In the genomic region with DNA sequence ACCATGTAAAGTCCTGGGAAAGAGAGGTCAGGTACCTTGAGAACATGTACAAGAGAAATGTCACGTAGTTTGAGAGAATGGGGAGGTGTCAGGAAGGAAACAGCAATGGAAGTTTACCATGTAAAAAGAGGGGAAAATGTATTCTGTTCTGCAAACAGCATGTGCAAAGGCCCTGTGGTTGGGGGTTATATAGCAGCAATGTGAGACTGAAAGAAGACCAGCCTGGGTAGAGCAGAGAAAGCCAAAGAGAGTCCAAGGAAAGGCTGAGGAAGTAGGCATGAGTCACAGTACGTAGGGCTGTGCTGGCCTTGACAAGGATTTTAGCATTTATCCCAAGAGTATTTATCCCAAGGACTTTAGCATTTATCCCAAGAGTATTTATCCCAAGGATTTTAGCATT, we compare ENCODE assay signal across 27 cellular contexts.
"Had no signal": no experiment of that assay in that cellular context is flagged by ENCODE, and none has a peak within 500 bp of the region (broad histone marks: within the 10 kb centered on the region; RNA-seq: fewer than 3 reads in every experiment).

No MANE protein-coding gene starts in this region.

- H3K36me3 ChIP-seq: gastroesophageal sphincter, heart left ventricle, prostate gland, right atrium auricular region, suprapubic skin, transverse colon, vagina had no signal

- H3K9me3 ChIP-seq: gastroesophageal sphincter, prostate gland, right atrium auricular region, spleen, suprapubic skin, transverse colon, vagina had no signal

- H3K9me3 Mint-ChIP-seq: dendritic cell treated with granulocyte-macrophage colony-stimulating factor and Interleukin-4, amounts not matched to agents 40 ng/mL and 50 ng/mL, for 4 days; stimulated activated naive CD8-positive, alpha-beta T cell treated with anti-CD3 and anti-CD28 coated beads, Interleukin-15, amount 100 ng/mL, for 72 hours had no signal

- H2AFZ ChIP-seq: hepatocyte had no signal

- H3K4me3 ChIP-seq: gastroesophageal sphincter, heart left ventricle, hepatocyte, lung, prostate gland, right atrium auricular region, skin epidermis, spleen, suprapubic skin, transverse colon, vagina had no signal

- H3K27ac Mint-ChIP-seq: dendritic cell treated with granulocyte-macrophage colony-stimulating factor and Interleukin-4, amounts not matched to agents 40 ng/mL and 50 ng/mL, for 4 days; endodermal cell; nephron progenitor cell had no signal

- H3K27me3 Mint-ChIP-seq: dendritic cell treated with granulocyte-macrophage colony-stimulating factor and Interleukin-4, amounts not matched to agents 40 ng/mL and 50 ng/mL, for 4 days; naive thymus-derived CD8-positive, alpha-beta T cell; stimulated activated naive CD8-positive, alpha-beta T cell treated with anti-CD3 and anti-CD28 coated beads, Interleukin-15, amount 100 ng/mL, for 72 hours had no signal

- H3K4me2 ChIP-seq: hepatocyte had no signal

- FAIRE-seq: colon, kidney had no signal

- H3K4me1 Mint-ChIP-seq: nephron progenitor cell; stimulated activated naive CD8-positive, alpha-beta T cell treated with anti-CD3 and anti-CD28 coated beads, Interleukin-15, amount 100 ng/mL, for 72 hours had no signal

- H3K27me3 ChIP-seq: gastroesophageal sphincter, heart left ventricle, right atrium auricular region, spleen, suprapubic skin, transverse colon, vagina had no signal

- H3K27ac ChIP-seq: epithelial cell of prostate, gastroesophageal sphincter, heart left ventricle, hepatocyte, prostate gland, right atrium auricular region, skin epidermis, spleen, suprapubic skin, transverse colon, vagina had no signal

- H3K79me2 ChIP-seq: hepatocyte had no signal

- H3K4me3 Mint-ChIP-seq: dendritic cell treated with granulocyte-macrophage colony-stimulating factor and Interleukin-4, amounts not matched to agents 40 ng/mL and 50 ng/mL, for 4 days; endodermal cell; nephron progenitor cell; stimulated activated naive CD8-positive, alpha-beta T cell treated with anti-CD3 and anti-CD28 coated beads, Interleukin-15, amount 100 ng/mL, for 72 hours had no signal

- H3K4me1 ChIP-seq: gastroesophageal sphincter, prostate gland, suprapubic skin, transverse colon, vagina had no signal

- ATAC-seq: esophagus mucosa; gastroesophageal sphincter; heart left ventricle; left lobe of liver; naive thymus-derived CD8-positive, alpha-beta T cell; stimulated activated naive CD8-positive, alpha-beta T cell treated with anti-CD3 and anti-CD28 coated beads, Interleukin-15, amount 100 ng/mL, for 72 hours had no signal

- DNase-seq: effector CD8-positive, alpha-beta T cell; endodermal cell; foreskin fibroblast; heart left ventricle; kidney; mesenchymal stem cell; midbrain; naive thymus-derived CD8-positive, alpha-beta T cell; nephron progenitor cell; nucleus accumbens; spleen; stimulated activated naive CD4-positive, alpha-beta T cell; stimulated activated naive CD8-positive, alpha-beta T cell treated with anti-CD3 and anti-CD28 coated beads, Interleukin-15, amount 100 ng/mL, for 72 hours; transverse colon had no signal
